In genomic region chr5:134077926-134078580, GRCh38 we compare ENCODE assay signal across 19 cellular contexts. TPM values are rescaled to one million over a fixed set of nuclear protein-coding genes. Genes with fewer than 3 reads are reported as not detected.
DNase-seq lines count a peak whose midpoint lies in the region; ATAC-seq and TF ChIP-seq lines count a peak whose summit lies in the region.
"Had no signal": no experiment of that assay in that cellular context is flagged by ENCODE, and none has a peak within 500 bp of the region (broad histone marks: within the 10 kb centered on the region; RNA-seq: fewer than 3 reads in every experiment).

No MANE protein-coding gene starts in this region.

- H3K4me3 Mint-ChIP-seq in activated naive CD4-positive, alpha-beta T cell treated with anti-CD3 and anti-CD28 coated beads, Interleukin-2, amount 50 U/mL, for 24 hours, result no peak overlapping the region
- no peak overlapping the region for H3K4me3 Mint-ChIP-seq in neural crest cell
- H3K4me3 Mint-ChIP-seq: CD14-positive monocyte; effector memory CD8-positive, alpha-beta T cell; natural killer cell had no signal

- TF ChIP-seq RAD21 in SK-N-SH (IDR thresholded peaks at IDR 0.05; ENCODE audit: low read length), result no peak

- no TSS peak for BruUV-seq in PC-3 (replicated peaks; lab: Mats Ljungman, UMichigan)

- H3K4me2 ChIP-seq in DND-41 (ENCODE audit: insufficient read depth, low read length) (no peak overlapping the region), SK-N-SH (no peak overlapping the region), PC-3 (ENCODE audit: low read length) (no peak overlapping the region)
- H3K4me2 ChIP-seq: A549 had no signal

- H3K4me1 Mint-ChIP-seq in activated naive CD4-positive, alpha-beta T cell treated with anti-CD3 and anti-CD28 coated beads, Interleukin-2, amount 50 U/mL, for 24 hours, result peaks cover 80% of the 10 kb centered on the region
- no peaks in the 10 kb centered on the region for H3K4me1 Mint-ChIP-seq in neural crest cell
- H3K4me1 Mint-ChIP-seq: CD14-positive monocyte, natural killer cell had no signal

- no peaks in the 10 kb centered on the region for H3K9me3 Mint-ChIP-seq in activated naive CD4-positive, alpha-beta T cell treated with anti-CD3 and anti-CD28 coated beads, Interleukin-2, amount 50 U/mL, for 24 hours
- no peaks in the 10 kb centered on the region for H3K9me3 Mint-ChIP-seq in neural crest cell
- H3K9me3 Mint-ChIP-seq: CD14-positive monocyte; effector memory CD8-positive, alpha-beta T cell; natural killer cell had no signal

- H3K27me3 ChIP-seq in DND-41 (ENCODE audit: insufficient read depth, low read length, poor library complexity) (no peaks in the 10 kb centered on the region), SK-N-SH (ENCODE audit: insufficient read depth) (no peaks in the 10 kb centered on the region), PC-3 (ENCODE audit: low read length) (no peaks in the 10 kb centered on the region)
- H3K27me3 ChIP-seq: tibial nerve had no signal

- H2AFZ ChIP-seq in DND-41 (ENCODE audit: low read depth, low read length) (no peak overlapping the region), SK-N-SH (ENCODE audit: low read depth) (no peak overlapping the region), PC-3 (ENCODE audit: low read length) (no peak overlapping the region)

- H3K4me1 ChIP-seq in DND-41 (ENCODE audit: insufficient read depth, low read length) (no peaks in the 10 kb centered on the region), SK-N-SH (ENCODE audit: control insufficient read depth in 1 of 2, insufficient read depth in 2 of 2, low read depth in 1 of 2, low read length in 1 of 2) (peaks cover 0 to 4% of the 10 kb centered on the region in 2 experiments; a peak in 1 of 4 replicates), PC-3 (ENCODE audit: insufficient read depth, low read length) (no peaks in the 10 kb centered on the region; the same call in 1 of the 2 replicates)
- H3K4me1 ChIP-seq: A549, tibial nerve had no signal

- WGBS in SK-N-SH (ENCODE audit: low lambda C conversion rate), result 82% methylated on average over 4 of the region's 8 CpGs

- peak; percentile 41 for DNase-seq in activated CD4-positive, alpha-beta T cell treated with anti-CD3 and anti-CD28 coated beads for 48 hours
- DNase-seq in activated CD4-positive, alpha-beta T cell treated with anti-CD3 and anti-CD28 coated beads for 1 hour, result no peak
- DNase-seq in DND-41 (peak; percentile 65), neural crest cell (ENCODE audit: low read depth, low spot score) (no peak), SK-N-SH (no peak), PC-3 (no peak), GDM1 (lab: John Stamatoyannopoulos, UW) (no peak)
- DNase-seq: central memory CD4-positive, alpha-beta T cell; effector memory CD8-positive, alpha-beta T cell; natural killer cell; NCI-H1048; NCI-H526 treated with DMSO at 0.1 percent for 48 hours; RPMI8226; stimulated activated CD4-positive, alpha-beta T cell treated with anti-CD3 and anti-CD28 coated beads, Interleukin-2, amount 100 ng/mL, for 24 hours; stimulated activated CD8-positive, alpha-beta memory T cell treated with anti-CD3 and anti-CD28 coated beads, Interleukin-4, amount 100 ng/mL, for 48 hours had no signal

- no peak for TF ChIP-seq EP300 in SK-N-SH (IDR thresholded peaks at IDR 0.05; ENCODE audit: borderline replicate concordance in 1 of 2, low read depth in 1 of 2, low read length in 1 of 2)

- H3K27me3 Mint-ChIP-seq in activated naive CD4-positive, alpha-beta T cell treated with anti-CD3 and anti-CD28 coated beads, Interleukin-2, amount 50 U/mL, for 24 hours, result no peaks in the 10 kb centered on the region
- H3K27me3 Mint-ChIP-seq in neural crest cell (ENCODE audit: low read depth), result no peaks in the 10 kb centered on the region
- H3K27me3 Mint-ChIP-seq: effector memory CD8-positive, alpha-beta T cell had no signal

- H3K4me3 ChIP-seq in DND-41 (ENCODE audit: low read depth in 1 of 2, low read length in 2 of 2), result no peak overlapping the region
- no peak overlapping the region for H3K4me3 ChIP-seq in SK-N-SH (ENCODE audit: low read depth in 2 of 2, low read length in 1 of 2)
- H3K4me3 ChIP-seq in PC-3 (ENCODE audit: low read length), result no peak overlapping the region
- H3K4me3 ChIP-seq: A549, tibial nerve had no signal

- H3K27ac Mint-ChIP-seq in activated naive CD4-positive, alpha-beta T cell treated with anti-CD3 and anti-CD28 coated beads, Interleukin-2, amount 50 U/mL, for 24 hours, result peak overlapping the region; percentile 93
- H3K27ac Mint-ChIP-seq in neural crest cell (ENCODE audit: unreplicated experiment), result peak overlapping the region; percentile 43
- H3K27ac Mint-ChIP-seq: natural killer cell had no signal

- intact Hi-C loops in PC-3 (cut with micrococcal nuclease), result no loop called here

- no peaks in the 10 kb centered on the region for H3F3A ChIP-seq in SK-N-SH (replicated peaks; ENCODE audit: insufficient read depth)
- no peaks in the 10 kb centered on the region for H3F3A ChIP-seq in PC-3 (ENCODE audit: low read length, unreplicated experiment)

- ATAC-seq in DND-41 (ENCODE audit: insufficient read depth, low read depth) (peak; percentile 86), PC-3 (no peak)
- ATAC-seq: effector memory CD8-positive, alpha-beta T cell; natural killer cell had no signal

- H3K9ac ChIP-seq in DND-41 (ENCODE audit: low read depth, low read length), result no peak overlapping the region
- H3K9ac ChIP-seq in SK-N-SH, result no peak overlapping the region
- H3K9ac ChIP-seq in PC-3 (ENCODE audit: low read length), result no peak overlapping the region

- H3K9me2 ChIP-seq in SK-N-SH, result no peaks in the 10 kb centered on the region
- H3K9me2 ChIP-seq in PC-3 (replicated peaks; ENCODE audit: low read length), result no peaks in the 10 kb centered on the region

- no peak overlapping the region for H3K27ac ChIP-seq in DND-41 (ENCODE audit: low read length)
- no peak overlapping the region for H3K27ac ChIP-seq in SK-N-SH (ENCODE audit: low read depth in 2 of 2, low read length in 1 of 2)
- H3K27ac ChIP-seq in PC-3 (ENCODE audit: low read length), result no peak overlapping the region
- H3K27ac ChIP-seq: A549, tibial nerve had no signal

- CTCF ChIA-PET in SK-N-SH (lab: Yijun Ruan, JAX), result interaction anchor here (1.2 to 2.6 kb wide), 2 partner anchors 38 to 123 kb away, joined by 3 to 13 read pairs; no protein-coding TSS in a partner anchor
- CTCF ChIA-PET in PC-3 (lab: Charles Lee), result no interaction called here

- H3K36me3 ChIP-seq in DND-41 (ENCODE audit: insufficient read depth, low read length) (no peaks in the 10 kb centered on the region), SK-N-SH (replicated peaks in 1 of 2; ENCODE audit: control insufficient read depth in 1 of 2, insufficient read depth in 2 of 2, low read length in 1 of 2) (no peaks in the 10 kb centered on the region), PC-3 (ENCODE audit: low read depth, low read length) (no peaks in the 10 kb centered on the region)
- H3K36me3 ChIP-seq: tibial nerve had no signal

- H3K36me3 Mint-ChIP-seq in activated naive CD4-positive, alpha-beta T cell treated with anti-CD3 and anti-CD28 coated beads, Interleukin-2, amount 50 U/mL, for 24 hours, result no peaks in the 10 kb centered on the region
- no peaks in the 10 kb centered on the region for H3K36me3 Mint-ChIP-seq in neural crest cell (ENCODE audit: low read depth)
- H3K36me3 Mint-ChIP-seq: CD14-positive monocyte, natural killer cell had no signal

- H3K79me2 ChIP-seq in DND-41 (ENCODE audit: insufficient read depth, low read length), result no peaks in the 10 kb centered on the region
- no peaks in the 10 kb centered on the region for H3K79me2 ChIP-seq in SK-N-SH (ENCODE audit: insufficient read depth)
- no peaks in the 10 kb centered on the region for H3K79me2 ChIP-seq in PC-3 (ENCODE audit: low read length)

- POLR2A ChIA-PET in SK-N-SH (lab: Yijun Ruan, JAX) (no interaction called here), PC-3 (lab: Charles Lee; ENCODE audit: unreplicated experiment) (no interaction called here)

- TF ChIP-seq CTCF in DND-41 (IDR thresholded peaks at IDR 0.05; ENCODE audit: borderline replicate concordance, extremely low read depth, low read length, poor library complexity, severe bottlenecking) (no peak), neural crest cell (conservative IDR thresholded peaks at IDR 0.05) (no peak), SK-N-SH (IDR thresholded peaks at IDR 0.05) (no peak), PC-3 (conservative IDR thresholded peaks at IDR 0.05; ENCODE audit: low read depth, low read length) (no peak)

- H3K9me3 ChIP-seq in DND-41 (ENCODE audit: insufficient read depth, low read length, severe bottlenecking) (no peaks in the 10 kb centered on the region), SK-N-SH (no peaks in the 10 kb centered on the region), PC-3 (ENCODE audit: low read length) (no peaks in the 10 kb centered on the region)
- H3K9me3 ChIP-seq: A549, tibial nerve had no signal

- H4K20me1 ChIP-seq in DND-41 (ENCODE audit: insufficient read depth, low read length), result no peaks in the 10 kb centered on the region; the same call in 1 of the 2 replicates
- no peaks in the 10 kb centered on the region for H4K20me1 ChIP-seq in SK-N-SH (ENCODE audit: insufficient read depth)
- H4K20me1 ChIP-seq in PC-3 (ENCODE audit: low read length), result no peaks in the 10 kb centered on the region

TF ChIP-seq in SK-N-SH, 30 proteins besides CTCF, POLR2A, EP300 and RAD21 (continues in another document):
- TF ChIP-seq GATA2 (CRISPR knock-in tag; IDR thresholded peaks at IDR 0.05) (no peak), MXI1 (IDR thresholded peaks at IDR 0.05; ENCODE audit: low read depth, low read length) (no peak), CHD2 (IDR thresholded peaks at IDR 0.05; ENCODE audit: low read length, partially characterized antibody) (no peak), TAF1 (IDR thresholded peaks at IDR 0.05; ENCODE audit: borderline replicate concordance, low read depth, low read length) (no peak), ZBTB33 (IDR thresholded peaks at IDR 0.05; ENCODE audit: borderline replicate concordance, low read depth) (no peak), FOSL2 (IDR thresholded peaks at IDR 0.05; ENCODE audit: borderline replicate concordance, low read depth) (no peak)

RNA-seq across cellular contexts. Expression of gene TCF7, which starts 36.4 kb away (rescaled TPM):
- 18.0 and 19.3 TPM in 2 replicates for total RNA-seq in neural crest cell
- 2.3 and 2.7 TPM in 2 replicates for polyA plus RNA-seq in SK-N-SH (2012; rRNA removed)
- polyA plus RNA-seq in SK-N-SH (2012; cell fraction: cytosol; rRNA removed), result 1.9 and 2.9 TPM in 2 replicates
- polyA plus RNA-seq in SK-N-SH (2012; cell fraction: nucleus; rRNA removed), result 4.0 and 4.4 TPM in 2 replicates
- total RNA-seq in PC-3 (2014; rRNA removed), result 3.9 and 7.0 TPM in 2 replicates

Comparison
In these comparisons a context has a peak if more than half of its experiments do, and no peak if none do; other contexts are left out.
1. DNase-seq: peak in activated CD4-positive, alpha-beta T cell treated with anti-CD3 and anti-CD28 coated beads for 48 hours (single experiment) and DND-41 (single experiment); none in activated CD4-positive, alpha-beta T cell treated with anti-CD3 and anti-CD28 coated beads for 1 hour (single experiment), neural crest cell (single experiment), SK-N-SH (single experiment), PC-3 (single experiment) and GDM1 (single experiment).